In the genomic region with DNA sequence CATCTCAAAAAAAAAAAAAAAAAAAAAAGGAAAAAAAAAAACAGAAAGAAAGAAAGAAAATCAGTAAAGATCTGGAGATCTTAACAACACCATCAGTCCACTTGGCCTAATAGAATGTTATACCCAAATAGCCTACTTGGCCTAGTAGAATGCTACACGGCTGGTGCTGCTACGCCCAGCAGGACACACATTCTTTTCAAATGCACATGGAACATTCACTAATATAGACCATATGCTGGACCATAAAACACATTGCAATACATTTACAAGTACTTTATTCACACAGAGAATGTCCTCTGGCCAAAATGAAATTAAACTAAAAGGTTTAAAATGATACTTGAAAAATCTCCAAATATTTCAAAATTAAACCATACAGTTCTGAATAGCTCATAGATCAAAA, we compare ENCODE assay signal across 21 cellular contexts.
DNase-seq lines count a peak whose midpoint lies in the region; ATAC-seq and TF ChIP-seq lines count a peak whose summit lies in the region.
"Had no signal": no experiment of that assay in that cellular context is flagged by ENCODE, and none has a peak within 500 bp of the region (broad histone marks: within the 10 kb centered on the region; RNA-seq: fewer than 3 reads in every experiment).

No MANE protein-coding gene starts in this region.

- in situ Hi-C loops in GM13977 (cut with MboI; ENCODE audit: low pct_unique_long_range_greater_than_20kb, low sequenced_read_pairs, unreplicated experiment), result no loop called here

- H3K36me3 Mint-ChIP-seq in T-helper 17 cell (ENCODE audit: low read depth), result peaks cover 2% of the 10 kb centered on the region
- H3K36me3 Mint-ChIP-seq: CD14-positive monocyte; CD8-positive, alpha-beta T cell had no signal

- H3K27me3 Mint-ChIP-seq in T-helper 17 cell, result no peaks in the 10 kb centered on the region

- no peaks in the 10 kb centered on the region for H3K9me3 ChIP-seq in T-helper 17 cell (ENCODE audit: control insufficient read depth, low read length, poor library complexity, severe bottlenecking)
- H3K9me3 ChIP-seq: BE2C had no signal

- H3K4me3 ChIP-seq in AG10803 (ENCODE audit: low read length), result no peak overlapping the region
- H3K4me3 ChIP-seq: GM12878, GM23338 had no signal

- TF ChIP-seq CTCF in AG10803 (conservative IDR thresholded peaks at IDR 0.05; ENCODE audit: low read length) (no peak), GM13977 (IDR thresholded peaks at IDR 0.05; ENCODE audit: extremely low read depth, insufficient read depth, missing control alignments) (no peak)

- no peak overlapping the region for H3K4me3 Mint-ChIP-seq in T-helper 17 cell
- H3K4me3 Mint-ChIP-seq: CD14-positive monocyte; CD8-positive, alpha-beta T cell; GM23338; H9 had no signal

- no peak for ATAC-seq in T-helper 17 cell
- no peak for ATAC-seq in GM18907 (IDR thresholded peaks at IDR 0.05; ENCODE audit: unreplicated experiment)
- ATAC-seq: CD8-positive, alpha-beta T cell; GM12878; GM23338; HepG2 had no signal

- peak overlapping the region; percentile 53 for H3K27ac Mint-ChIP-seq in T-helper 17 cell
- H3K27ac Mint-ChIP-seq: CD14-positive monocyte; CD8-positive, alpha-beta T cell; GM23338; H9 had no signal

- peak; percentile 78 for DNase-seq in AG10803 (ENCODE audit: low read depth)
- peak; percentile 23 for DNase-seq in GM03348 (ENCODE audit: low spot score)
- no peak for DNase-seq in T-helper 17 cell
- peak; percentile 75 for DNase-seq in fibroblast of gingiva (ENCODE audit: low read depth)
- DNase-seq in GM13977 (ENCODE audit: low spot score), result no peak
- DNase-seq in KG1 (lab: John Stamatoyannopoulos, UW), result no peak
- no peak for DNase-seq in HCEC 1CT
- DNase-seq: 8988T; ACHN; BE2C; CD8-positive, alpha-beta T cell; COR-L47; DMS153; DMS79 treated with DMSO at 0.1 percent for 48 hours; GF-D8; H9 had no signal

- peaks cover 27% of the 10 kb centered on the region for H3K4me1 Mint-ChIP-seq in T-helper 17 cell

Comparison
In these comparisons a context has a peak if more than half of its experiments do, and no peak if none do; other contexts are left out.
1. DNase-seq: peak in AG10803 (single experiment), GM03348 (single experiment) and fibroblast of gingiva (single experiment); none in T-helper 17 cell (0 of 3), GM13977 (single experiment), KG1 (single experiment) and HCEC 1CT (single experiment).